Comparison of ENCODE assay signal across 8 cellular contexts in the genomic region with DNA sequence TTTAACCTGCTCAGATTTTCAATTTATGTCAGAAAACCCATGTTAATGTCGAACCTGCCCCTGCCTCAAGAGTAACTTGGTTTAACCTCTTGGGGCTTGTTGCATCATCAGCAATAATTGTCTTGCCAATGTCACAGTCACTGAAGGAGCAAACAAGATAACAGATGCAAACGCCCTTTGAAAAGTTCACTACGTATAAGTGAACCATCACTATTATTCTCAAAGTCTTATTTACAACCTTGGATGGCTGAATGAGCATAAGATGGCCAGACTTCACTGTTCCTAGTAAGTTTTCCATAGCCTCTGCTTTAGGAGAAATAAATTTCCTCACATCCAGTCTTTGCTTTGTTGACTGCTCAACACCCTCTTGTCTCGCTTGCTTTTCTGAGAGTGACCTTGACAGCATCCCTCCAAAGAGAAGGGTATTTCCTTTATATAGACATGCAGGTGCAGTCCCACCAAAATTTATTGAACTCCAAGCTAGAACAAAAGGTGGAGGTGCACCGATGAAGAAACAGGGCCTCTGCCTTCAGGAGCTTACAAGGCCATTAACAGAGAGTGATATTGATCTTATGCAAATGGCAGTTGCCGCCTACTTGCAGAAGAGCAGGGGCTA. TPM values are rescaled to one million over a fixed set of nuclear protein-coding genes. Genes with fewer than 3 reads are reported as not detected.
DNase-seq lines count a peak whose midpoint lies in the region; ATAC-seq and TF ChIP-seq lines count a peak whose summit lies in the region.

No MANE protein-coding gene starts in this region.

- H3K27me3 ChIP-seq in CD8-positive, alpha-beta T cell (ENCODE audit: insufficient read depth, low read length), result no peaks in the 10 kb centered on the region
- H3K27me3 ChIP-seq in MG63 (no peaks in the 10 kb centered on the region), neural progenitor cell (no peaks in the 10 kb centered on the region)
- H3K27me3 ChIP-seq in effector memory CD4-positive, alpha-beta T cell (replicated peaks; ENCODE audit: control insufficient read depth, insufficient read depth, low read length, poor library complexity, severe bottlenecking), result no peaks in the 10 kb centered on the region

- no peaks in the 10 kb centered on the region for H3K9me3 ChIP-seq in CD8-positive, alpha-beta T cell (ENCODE audit: low read length)
- H3K9me3 ChIP-seq in MG63, result no peaks in the 10 kb centered on the region
- H3K9me3 ChIP-seq in effector memory CD4-positive, alpha-beta T cell (ENCODE audit: control insufficient read depth, low read length), result no peaks in the 10 kb centered on the region
- H3K9me3 ChIP-seq in neural progenitor cell (ENCODE audit: low read depth), result no peaks in the 10 kb centered on the region

- H3K27ac ChIP-seq in CD8-positive, alpha-beta T cell (ENCODE audit: low read depth, low read length), result no peak overlapping the region
- H3K27ac ChIP-seq in effector memory CD4-positive, alpha-beta T cell (ENCODE audit: insufficient read depth, low read length, poor library complexity, severe bottlenecking), result peak overlapping the region; percentile 79
- no peak overlapping the region for H3K27ac ChIP-seq in neural progenitor cell

- no peak for DNase-seq in CD8-positive, alpha-beta T cell
- DNase-seq in MG63 (no peak), neural progenitor cell (ENCODE audit: low spot score) (no peak), dermis blood vessel endothelial cell (no peak)
- no peak for DNase-seq in effector memory CD4-positive, alpha-beta T cell

- H3K4me3 ChIP-seq in CD8-positive, alpha-beta T cell (ENCODE audit: low read depth, low read length), result peak overlapping the region; percentile 84
- H3K4me3 ChIP-seq in MG63, result peak overlapping the region; percentile 84
- peak overlapping the region; percentile 91 for H3K4me3 ChIP-seq in effector memory CD4-positive, alpha-beta T cell (ENCODE audit: insufficient read depth, low read depth, low read length, poor library complexity, severe bottlenecking)
- peak overlapping the region; percentile 69 for H3K4me3 ChIP-seq in neural progenitor cell

- POLR2A ChIA-PET in CD8-positive, alpha-beta T cell (lab: Charles Lee), result interaction anchor here (0.8 to 2.1 kb wide), 12 partner anchors 9 to 902 kb away, joined by 3 to 11 read pairs (median 4); a partner anchor contains a TSS

- peak overlapping the region; percentile 97 for H3K27ac Mint-ChIP-seq in CD8-positive, alpha-beta T cell
- H3K27ac Mint-ChIP-seq in neural progenitor cell, result peak overlapping the region; percentile 97

- no peak for ATAC-seq in CD8-positive, alpha-beta T cell
- ATAC-seq in HG03175 (IDR thresholded peaks at IDR 0.05; ENCODE audit: unreplicated experiment), result no peak
- ATAC-seq in GM18520 (IDR thresholded peaks at IDR 0.05; ENCODE audit: unreplicated experiment), result no peak
- ATAC-seq in HG03565 (IDR thresholded peaks at IDR 0.05; ENCODE audit: unreplicated experiment), result no peak

- H3K36me3 Mint-ChIP-seq in CD8-positive, alpha-beta T cell, result peaks cover 15% of the 10 kb centered on the region
- no peaks in the 10 kb centered on the region for H3K36me3 Mint-ChIP-seq in neural progenitor cell

- H3K27me3 Mint-ChIP-seq in CD8-positive, alpha-beta T cell (ENCODE audit: low read depth), result no peaks in the 10 kb centered on the region
- H3K27me3 Mint-ChIP-seq in neural progenitor cell (ENCODE audit: insufficient read depth, low read depth), result peaks cover 14% of the 10 kb centered on the region

- no peak overlapping the region for H3K9ac ChIP-seq in neural progenitor cell

- H3K79me2 ChIP-seq in neural progenitor cell (ENCODE audit: low read depth), result peaks cover 40% of the 10 kb centered on the region

- H3K4me1 ChIP-seq in CD8-positive, alpha-beta T cell (ENCODE audit: insufficient read depth, low read length), result peaks cover 27% of the 10 kb centered on the region
- peaks cover 6% of the 10 kb centered on the region for H3K4me1 ChIP-seq in effector memory CD4-positive, alpha-beta T cell (ENCODE audit: control insufficient read depth, insufficient read depth, low read length, poor library complexity, severe bottlenecking)
- no peaks in the 10 kb centered on the region for H3K4me1 ChIP-seq in neural progenitor cell

- peaks cover 34% of the 10 kb centered on the region for H3K4me1 Mint-ChIP-seq in CD8-positive, alpha-beta T cell (ENCODE audit: low read depth)
- peaks cover 23% of the 10 kb centered on the region for H3K4me1 Mint-ChIP-seq in neural progenitor cell

- CTCF ChIA-PET in CD8-positive, alpha-beta T cell (lab: Charles Lee), result interaction anchor here (0.6 to 3.2 kb wide), 45 partner anchors 10 to 1685 kb away, joined by 3 to 41 read pairs (median 4); a partner anchor contains a TSS

- H3K4me3 Mint-ChIP-seq in CD8-positive, alpha-beta T cell, result peak overlapping the region; percentile 99
- peak overlapping the region; percentile 94 for H3K4me3 Mint-ChIP-seq in neural progenitor cell

- H3K9me3 Mint-ChIP-seq in CD8-positive, alpha-beta T cell, result no peaks in the 10 kb centered on the region
- H3K9me3 Mint-ChIP-seq in neural progenitor cell, result peaks cover 5% of the 10 kb centered on the region

- H3K36me3 ChIP-seq in CD8-positive, alpha-beta T cell (ENCODE audit: insufficient read depth, low read length), result no peaks in the 10 kb centered on the region
- H3K36me3 ChIP-seq in MG63 (peaks cover 7% of the 10 kb centered on the region), neural progenitor cell (peaks cover 3% of the 10 kb centered on the region)
- no peaks in the 10 kb centered on the region for H3K36me3 ChIP-seq in effector memory CD4-positive, alpha-beta T cell (ENCODE audit: control insufficient read depth, insufficient read depth, low read length)

- H3F3A ChIP-seq in neural progenitor cell (ENCODE audit: low read depth), result peaks cover 10% of the 10 kb centered on the region

- H4K20me1 ChIP-seq in neural progenitor cell (ENCODE audit: low read depth), result peaks cover 22% of the 10 kb centered on the region

- H2AFZ ChIP-seq in neural progenitor cell (replicated peaks), result no peak overlapping the region

- intact Hi-C loops in CD8-positive, alpha-beta T cell (cut with DNase I, micrococcal nuclease), result loop anchor here (2.0 to 10.0 kb wide), 13 partner anchors 115 to 1685 kb away; a partner anchor contains a TSS

- no peak for TF ChIP-seq CTCF in CD8-positive, alpha-beta T cell (IDR thresholded peaks at IDR 0.05)
- no peak for TF ChIP-seq CTCF in neural progenitor cell (IDR thresholded peaks at IDR 0.05)

- H3K4me2 ChIP-seq in neural progenitor cell, result peak overlapping the region; percentile 84

RNA-seq across cellular contexts. Expression of a gene that starts 0.7 kb away (rescaled TPM):
- total RNA-seq in CD8-positive, alpha-beta T cell, result 10 to 100 TPM; 13.1 to 13.8 TPM
- total RNA-seq in MG63 (2014; rRNA removed; shearing (Covaris generic); ENCODE audit: low replicate concordance), result 4.0 and 4.5 TPM in 2 replicates
- total RNA-seq in neural progenitor cell (ENCODE audit: low replicate concordance), result 24.4 and 28.4 TPM in 2 replicates
- 9.0 and 16.1 TPM in 2 replicates for total RNA-seq in dermis blood vessel endothelial cell
